1 cellular context compared by ENCODE assay signal in the genomic region with DNA sequence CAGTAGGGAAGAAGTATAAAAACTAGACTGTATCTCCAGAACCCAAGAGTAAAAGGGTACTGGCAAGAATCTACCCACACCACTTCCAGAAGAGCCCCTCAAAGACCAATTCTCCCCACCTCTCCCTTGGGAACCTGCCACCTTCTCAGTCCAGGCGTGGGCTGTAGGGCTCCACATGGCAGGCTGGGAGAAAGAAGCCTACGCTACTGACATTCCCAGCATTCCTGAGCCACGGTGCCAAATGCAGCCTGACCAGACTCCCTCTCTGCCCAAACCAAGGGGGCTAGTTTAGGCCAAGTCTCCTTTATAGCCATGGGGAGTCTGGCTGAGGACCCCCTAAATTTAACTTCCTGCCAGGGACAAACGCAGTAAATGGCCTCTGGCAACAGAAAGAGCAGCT.
TF ChIP-seq lines count a peak whose summit lies in the region.

No MANE protein-coding gene starts in this region.

TF ChIP-seq in GM12878, 131 proteins besides CTCF, POLR2A, EP300 and RAD21:
- TF ChIP-seq NR2C2 (IDR thresholded peaks at IDR 0.05; ENCODE audit: borderline replicate concordance, control insufficient read depth, insufficient read length, low read depth) (no peak), KDM1A (IDR thresholded peaks at IDR 0.05; ENCODE audit: borderline replicate concordance) (no peak), CBX3 (IDR thresholded peaks at IDR 0.05; ENCODE audit: borderline replicate concordance, low read depth) (no peak), ZNF384 (IDR thresholded peaks at IDR 0.05; ENCODE audit: borderline replicate concordance, low read depth, low read length) (no peak), POU2F2 (IDR thresholded peaks at IDR 0.05; ENCODE audit: borderline replicate concordance, low read depth, low read length) (no peak), CREM (IDR thresholded peaks at IDR 0.05; ENCODE audit: low read depth) (no peak), KAT2A (conservative IDR thresholded peaks at IDR 0.05; ENCODE audit: control insufficient read depth, low read depth, low read length) (no peak), SPI1 (IDR thresholded peaks at IDR 0.05; ENCODE audit: borderline replicate concordance, insufficient read depth, low read depth, low read length) (no peak), ATF7 (IDR thresholded peaks at IDR 0.05; ENCODE audit: low read depth) (no peak), HDAC6 (IDR thresholded peaks at IDR 0.05; ENCODE audit: unreplicated experiment) (no peak)
- TF ChIP-seq, protein P1, sequence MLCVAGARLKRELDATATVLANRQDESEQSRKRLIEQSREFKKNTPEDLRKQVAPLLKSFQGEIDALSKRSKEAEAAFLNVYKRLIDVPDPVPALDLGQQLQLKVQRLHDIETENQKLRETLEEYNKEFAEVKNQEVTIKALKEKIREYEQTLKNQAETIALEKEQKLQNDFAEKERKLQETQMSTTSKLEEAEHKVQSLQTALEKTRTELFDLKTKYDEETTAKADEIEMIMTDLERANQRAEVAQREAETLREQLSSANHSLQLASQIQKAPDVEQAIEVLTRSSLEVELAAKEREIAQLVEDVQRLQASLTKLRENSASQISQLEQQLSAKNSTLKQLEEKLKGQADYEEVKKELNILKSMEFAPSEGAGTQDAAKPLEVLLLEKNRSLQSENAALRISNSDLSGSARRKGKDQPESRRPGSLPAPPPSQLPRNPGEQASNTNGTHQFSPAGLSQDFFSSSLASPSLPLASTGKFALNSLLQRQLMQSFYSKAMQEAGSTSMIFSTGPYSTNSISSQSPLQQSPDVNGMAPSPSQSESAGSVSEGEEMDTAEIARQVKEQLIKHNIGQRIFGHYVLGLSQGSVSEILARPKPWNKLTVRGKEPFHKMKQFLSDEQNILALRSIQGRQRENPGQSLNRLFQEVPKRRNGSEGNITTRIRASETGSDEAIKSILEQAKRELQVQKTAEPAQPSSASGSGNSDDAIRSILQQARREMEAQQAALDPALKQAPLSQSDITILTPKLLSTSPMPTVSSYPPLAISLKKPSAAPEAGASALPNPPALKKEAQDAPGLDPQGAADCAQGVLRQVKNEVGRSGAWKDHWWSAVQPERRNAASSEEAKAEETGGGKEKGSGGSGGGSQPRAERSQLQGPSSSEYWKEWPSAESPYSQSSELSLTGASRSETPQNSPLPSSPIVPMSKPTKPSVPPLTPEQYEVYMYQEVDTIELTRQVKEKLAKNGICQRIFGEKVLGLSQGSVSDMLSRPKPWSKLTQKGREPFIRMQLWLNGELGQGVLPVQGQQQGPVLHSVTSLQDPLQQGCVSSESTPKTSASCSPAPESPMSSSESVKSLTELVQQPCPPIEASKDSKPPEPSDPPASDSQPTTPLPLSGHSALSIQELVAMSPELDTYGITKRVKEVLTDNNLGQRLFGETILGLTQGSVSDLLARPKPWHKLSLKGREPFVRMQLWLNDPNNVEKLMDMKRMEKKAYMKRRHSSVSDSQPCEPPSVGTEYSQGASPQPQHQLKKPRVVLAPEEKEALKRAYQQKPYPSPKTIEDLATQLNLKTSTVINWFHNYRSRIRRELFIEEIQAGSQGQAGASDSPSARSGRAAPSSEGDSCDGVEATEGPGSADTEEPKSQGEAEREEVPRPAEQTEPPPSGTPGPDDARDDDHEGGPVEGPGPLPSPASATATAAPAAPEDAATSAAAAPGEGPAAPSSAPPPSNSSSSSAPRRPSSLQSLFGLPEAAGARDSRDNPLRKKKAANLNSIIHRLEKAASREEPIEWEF (IDR thresholded peaks at IDR 0.05; ENCODE audit: insufficient replicate concordance, low read depth, low read length) = no peak
- TF ChIP-seq, protein P2, sequence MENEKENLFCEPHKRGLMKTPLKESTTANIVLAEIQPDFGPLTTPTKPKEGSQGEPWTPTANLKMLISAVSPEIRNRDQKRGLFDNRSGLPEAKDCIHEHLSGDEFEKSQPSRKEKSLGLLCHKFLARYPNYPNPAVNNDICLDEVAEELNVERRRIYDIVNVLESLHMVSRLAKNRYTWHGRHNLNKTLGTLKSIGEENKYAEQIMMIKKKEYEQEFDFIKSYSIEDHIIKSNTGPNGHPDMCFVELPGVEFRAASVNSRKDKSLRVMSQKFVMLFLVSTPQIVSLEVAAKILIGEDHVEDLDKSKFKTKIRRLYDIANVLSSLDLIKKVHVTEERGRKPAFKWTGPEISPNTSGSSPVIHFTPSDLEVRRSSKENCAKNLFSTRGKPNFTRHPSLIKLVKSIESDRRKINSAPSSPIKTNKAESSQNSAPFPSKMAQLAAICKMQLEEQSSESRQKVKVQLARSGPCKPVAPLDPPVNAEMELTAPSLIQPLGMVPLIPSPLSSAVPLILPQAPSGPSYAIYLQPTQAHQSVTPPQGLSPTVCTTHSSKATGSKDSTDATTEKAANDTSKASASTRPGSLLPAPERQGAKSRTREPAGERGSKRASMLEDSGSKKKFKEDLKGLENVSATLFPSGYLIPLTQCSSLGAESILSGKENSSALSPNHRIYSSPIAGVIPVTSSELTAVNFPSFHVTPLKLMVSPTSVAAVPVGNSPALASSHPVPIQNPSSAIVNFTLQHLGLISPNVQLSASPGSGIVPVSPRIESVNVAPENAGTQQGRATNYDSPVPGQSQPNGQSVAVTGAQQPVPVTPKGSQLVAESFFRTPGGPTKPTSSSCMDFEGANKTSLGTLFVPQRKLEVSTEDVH (IDR thresholded peaks at IDR 0.05; ENCODE audit: low read depth, partially characterized antibody) = no peak
- TF ChIP-seq, protein P3, sequence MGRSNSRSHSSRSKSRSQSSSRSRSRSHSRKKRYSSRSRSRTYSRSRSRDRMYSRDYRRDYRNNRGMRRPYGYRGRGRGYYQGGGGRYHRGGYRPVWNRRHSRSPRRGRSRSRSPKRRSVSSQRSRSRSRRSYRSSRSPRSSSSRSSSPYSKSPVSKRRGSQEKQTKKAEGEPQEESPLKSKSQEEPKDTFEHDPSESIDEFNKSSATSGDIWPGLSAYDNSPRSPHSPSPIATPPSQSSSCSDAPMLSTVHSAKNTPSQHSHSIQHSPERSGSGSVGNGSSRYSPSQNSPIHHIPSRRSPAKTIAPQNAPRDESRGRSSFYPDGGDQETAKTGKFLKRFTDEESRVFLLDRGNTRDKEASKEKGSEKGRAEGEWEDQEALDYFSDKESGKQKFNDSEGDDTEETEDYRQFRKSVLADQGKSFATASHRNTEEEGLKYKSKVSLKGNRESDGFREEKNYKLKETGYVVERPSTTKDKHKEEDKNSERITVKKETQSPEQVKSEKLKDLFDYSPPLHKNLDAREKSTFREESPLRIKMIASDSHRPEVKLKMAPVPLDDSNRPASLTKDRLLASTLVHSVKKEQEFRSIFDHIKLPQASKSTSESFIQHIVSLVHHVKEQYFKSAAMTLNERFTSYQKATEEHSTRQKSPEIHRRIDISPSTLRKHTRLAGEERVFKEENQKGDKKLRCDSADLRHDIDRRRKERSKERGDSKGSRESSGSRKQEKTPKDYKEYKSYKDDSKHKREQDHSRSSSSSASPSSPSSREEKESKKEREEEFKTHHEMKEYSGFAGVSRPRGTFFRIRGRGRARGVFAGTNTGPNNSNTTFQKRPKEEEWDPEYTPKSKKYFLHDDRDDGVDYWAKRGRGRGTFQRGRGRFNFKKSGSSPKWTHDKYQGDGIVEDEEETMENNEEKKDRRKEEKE (IDR thresholded peaks at IDR 0.05) = no peak
- TF ChIP-seq, protein P4, sequence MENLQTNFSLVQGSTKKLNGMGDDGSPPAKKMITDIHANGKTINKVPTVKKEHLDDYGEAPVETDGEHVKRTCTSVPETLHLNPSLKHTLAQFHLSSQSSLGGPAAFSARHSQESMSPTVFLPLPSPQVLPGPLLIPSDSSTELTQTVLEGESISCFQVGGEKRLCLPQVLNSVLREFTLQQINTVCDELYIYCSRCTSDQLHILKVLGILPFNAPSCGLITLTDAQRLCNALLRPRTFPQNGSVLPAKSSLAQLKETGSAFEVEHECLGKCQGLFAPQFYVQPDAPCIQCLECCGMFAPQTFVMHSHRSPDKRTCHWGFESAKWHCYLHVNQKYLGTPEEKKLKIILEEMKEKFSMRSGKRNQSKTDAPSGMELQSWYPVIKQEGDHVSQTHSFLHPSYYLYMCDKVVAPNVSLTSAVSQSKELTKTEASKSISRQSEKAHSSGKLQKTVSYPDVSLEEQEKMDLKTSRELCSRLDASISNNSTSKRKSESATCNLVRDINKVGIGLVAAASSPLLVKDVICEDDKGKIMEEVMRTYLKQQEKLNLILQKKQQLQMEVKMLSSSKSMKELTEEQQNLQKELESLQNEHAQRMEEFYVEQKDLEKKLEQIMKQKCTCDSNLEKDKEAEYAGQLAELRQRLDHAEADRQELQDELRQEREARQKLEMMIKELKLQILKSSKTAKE (IDR thresholded peaks at IDR 0.05; ENCODE audit: low read depth, poor library complexity, severe bottlenecking) = no peak
- TF ChIP-seq, protein P5, sequence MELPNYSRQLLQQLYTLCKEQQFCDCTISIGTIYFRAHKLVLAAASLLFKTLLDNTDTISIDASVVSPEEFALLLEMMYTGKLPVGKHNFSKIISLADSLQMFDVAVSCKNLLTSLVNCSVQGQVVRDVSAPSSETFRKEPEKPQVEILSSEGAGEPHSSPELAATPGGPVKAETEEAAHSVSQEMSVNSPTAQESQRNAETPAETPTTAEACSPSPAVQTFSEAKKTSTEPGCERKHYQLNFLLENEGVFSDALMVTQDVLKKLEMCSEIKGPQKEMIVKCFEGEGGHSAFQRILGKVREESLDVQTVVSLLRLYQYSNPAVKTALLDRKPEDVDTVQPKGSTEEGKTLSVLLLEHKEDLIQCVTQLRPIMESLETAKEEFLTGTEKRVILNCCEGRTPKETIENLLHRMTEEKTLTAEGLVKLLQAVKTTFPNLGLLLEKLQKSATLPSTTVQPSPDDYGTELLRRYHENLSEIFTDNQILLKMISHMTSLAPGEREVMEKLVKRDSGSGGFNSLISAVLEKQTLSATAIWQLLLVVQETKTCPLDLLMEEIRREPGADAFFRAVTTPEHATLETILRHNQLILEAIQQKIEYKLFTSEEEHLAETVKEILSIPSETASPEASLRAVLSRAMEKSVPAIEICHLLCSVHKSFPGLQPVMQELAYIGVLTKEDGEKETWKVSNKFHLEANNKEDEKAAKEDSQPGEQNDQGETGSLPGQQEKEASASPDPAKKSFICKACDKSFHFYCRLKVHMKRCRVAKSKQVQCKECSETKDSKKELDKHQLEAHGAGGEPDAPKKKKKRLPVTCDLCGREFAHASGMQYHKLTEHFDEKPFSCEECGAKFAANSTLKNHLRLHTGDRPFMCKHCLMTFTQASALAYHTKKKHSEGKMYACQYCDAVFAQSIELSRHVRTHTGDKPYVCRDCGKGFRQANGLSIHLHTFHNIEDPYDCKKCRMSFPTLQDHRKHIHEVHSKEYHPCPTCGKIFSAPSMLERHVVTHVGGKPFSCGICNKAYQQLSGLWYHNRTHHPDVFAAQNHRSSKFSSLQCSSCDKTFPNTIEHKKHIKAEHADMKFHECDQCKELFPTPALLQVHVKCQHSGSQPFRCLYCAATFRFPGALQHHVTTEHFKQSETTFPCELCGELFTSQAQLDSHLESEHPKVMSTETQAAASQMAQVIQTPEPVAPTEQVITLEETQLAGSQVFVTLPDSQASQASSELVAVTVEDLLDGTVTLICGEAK (IDR thresholded peaks at IDR 0.05; ENCODE audit: borderline replicate concordance) = no peak
- TF ChIP-seq, protein P6, sequence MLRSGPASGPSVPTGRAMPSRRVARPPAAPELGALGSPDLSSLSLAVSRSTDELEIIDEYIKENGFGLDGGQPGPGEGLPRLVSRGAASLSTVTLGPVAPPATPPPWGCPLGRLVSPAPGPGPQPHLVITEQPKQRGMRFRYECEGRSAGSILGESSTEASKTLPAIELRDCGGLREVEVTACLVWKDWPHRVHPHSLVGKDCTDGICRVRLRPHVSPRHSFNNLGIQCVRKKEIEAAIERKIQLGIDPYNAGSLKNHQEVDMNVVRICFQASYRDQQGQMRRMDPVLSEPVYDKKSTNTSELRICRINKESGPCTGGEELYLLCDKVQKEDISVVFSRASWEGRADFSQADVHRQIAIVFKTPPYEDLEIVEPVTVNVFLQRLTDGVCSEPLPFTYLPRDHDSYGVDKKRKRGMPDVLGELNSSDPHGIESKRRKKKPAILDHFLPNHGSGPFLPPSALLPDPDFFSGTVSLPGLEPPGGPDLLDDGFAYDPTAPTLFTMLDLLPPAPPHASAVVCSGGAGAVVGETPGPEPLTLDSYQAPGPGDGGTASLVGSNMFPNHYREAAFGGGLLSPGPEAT (IDR thresholded peaks at IDR 0.05; ENCODE audit: low read depth) = no peak
